ENCODE assay signal across 18 cellular contexts in the genomic region with DNA sequence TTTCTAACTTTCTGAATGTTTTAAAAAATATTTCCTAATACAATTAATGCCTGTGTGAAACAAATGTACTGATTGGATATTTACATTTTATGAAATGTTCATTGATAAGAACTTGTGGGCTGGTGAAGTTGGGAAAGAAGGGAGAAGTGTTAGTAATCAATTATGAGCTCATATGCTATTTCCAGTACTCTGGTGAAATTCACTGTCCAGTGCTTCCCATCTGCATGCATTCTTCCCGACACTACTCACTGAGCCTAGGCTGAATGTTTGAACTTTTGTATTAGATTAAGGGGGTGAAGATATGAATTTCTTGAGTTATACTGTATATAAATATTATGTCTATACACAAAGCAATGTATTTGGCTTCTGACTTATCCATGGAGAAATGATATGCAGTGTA. TPM values are rescaled to one million over a fixed set of nuclear protein-coding genes. Genes with fewer than 3 reads are reported as not detected.
DNase-seq lines count a peak whose midpoint lies in the region; ATAC-seq and TF ChIP-seq lines count a peak whose summit lies in the region.
"Had no signal": no experiment of that assay in that cellular context is flagged by ENCODE, and none has a peak within 500 bp of the region (broad histone marks: within the 10 kb centered on the region; RNA-seq: fewer than 3 reads in every experiment).

No MANE protein-coding gene starts in this region.

- no peak overlapping the region for H2BK15ac ChIP-seq in IMR-90 (ENCODE audit: low read depth, low read length)

- H3K27me3 ChIP-seq in IMR-90 (ENCODE audit: control insufficient read depth, insufficient read depth, low read length) = peaks cover 7% of the 10 kb centered on the region; the same call in 1 of the 2 replicates
- H3K27me3 ChIP-seq: BLaER1, MG63 had no signal

- no peak overlapping the region for H2AK5ac ChIP-seq in IMR-90 (ENCODE audit: low read depth, low read length)

- no peak for TF ChIP-seq POLR2A in IMR-90 (IDR thresholded peaks at IDR 0.05; ENCODE audit: low read depth, low read length)

- H2BK120ac ChIP-seq in IMR-90 (ENCODE audit: low read depth, low read length) = no peak overlapping the region

- H2BK5ac ChIP-seq in IMR-90 (ENCODE audit: low read depth, low read length, poor library complexity, severe bottlenecking) = no peak overlapping the region

- H4K20me1 ChIP-seq in IMR-90 (ENCODE audit: insufficient read depth, low read length) = no peaks in the 10 kb centered on the region
- H4K20me1 ChIP-seq: BLaER1 had no signal

- no peak overlapping the region for H4K5ac ChIP-seq in IMR-90 (ENCODE audit: low read depth, low read length)

- no CpG with 5 or more reads among the region's 1 CpG for WGBS in IMR-90 (ENCODE audit: extremely low coverage in 2 of 2, insufficient read length in 1 of 2), 2 experiments

- in situ Hi-C loops in IMR-90 (cut with MboI; ENCODE audit: low sequenced_read_pairs) = no loop called here

- no peaks in the 10 kb centered on the region for H3K9me1 ChIP-seq in IMR-90 (ENCODE audit: insufficient read depth, low read length)

- H2AFZ ChIP-seq in IMR-90 (replicated peaks; ENCODE audit: low read length, poor library complexity) = no peak overlapping the region

- no peak overlapping the region for H4K91ac ChIP-seq in IMR-90 (ENCODE audit: insufficient read depth, low read depth, low read length)

- POLR2A ChIA-PET in IMR-90 (lab: Charles Lee; ENCODE audit: unreplicated experiment) = no interaction called here

- dilution Hi-C loops in IMR-90 (cut with HindIII; ENCODE audit: low sequenced_read_pairs, unreplicated experiment) = no loop called here

- H3K27ac ChIP-seq in IMR-90 (ENCODE audit: insufficient read depth, low read length) = no peak overlapping the region
- H3K27ac ChIP-seq: BLaER1, Peyer's patch had no signal

- TF ChIP-seq RAD21 in IMR-90 (IDR thresholded peaks at IDR 0.05; ENCODE audit: low read length) = no peak

- H2AK9ac ChIP-seq in IMR-90 (replicated peaks; ENCODE audit: low read depth, low read length, poor library complexity) = no peak overlapping the region

- CTCF ChIA-PET in IMR-90 (lab: Yijun Ruan, JAX) = interaction anchor here (1.4 kb wide), 2 partner anchors 18 to 20 kb away, joined by 3 to 4 read pairs; no protein-coding TSS in a partner anchor

- H3K14ac ChIP-seq in IMR-90 (replicated peaks; ENCODE audit: low read depth, low read length) = no peak overlapping the region

- no peaks in the 10 kb centered on the region for H3K4me1 ChIP-seq in IMR-90 (ENCODE audit: control insufficient read depth, insufficient read depth, low read length)
- H3K4me1 ChIP-seq: BLaER1, Peyer's patch had no signal

- H3K79me1 ChIP-seq in IMR-90 (ENCODE audit: low read depth in 1 of 2, low read length in 2 of 2) = no peaks in the 10 kb centered on the region

- H2BK20ac ChIP-seq in IMR-90 (ENCODE audit: low read depth, low read length) = no peak overlapping the region

- H3K4ac ChIP-seq in IMR-90 (ENCODE audit: low read depth, low read length) = no peak overlapping the region

- H3K36me3 ChIP-seq in IMR-90 (ENCODE audit: control insufficient read depth, insufficient read depth, low read length) = no peaks in the 10 kb centered on the region
- H3K36me3 ChIP-seq: BLaER1, MG63, Peyer's patch had no signal

- TF ChIP-seq CTCF in IMR-90 (conservative IDR thresholded peaks at IDR 0.05; ENCODE audit: low read depth, low read length) (no peak), choroid plexus epithelial cell (conservative IDR thresholded peaks at IDR 0.05; ENCODE audit: low read depth, low read length) (no peak)

- H3K4me2 ChIP-seq in IMR-90 (ENCODE audit: low read depth, low read length) = no peak overlapping the region
- H3K4me2 ChIP-seq: BLaER1 had no signal

- no peak overlapping the region for H4K8ac ChIP-seq in IMR-90 (ENCODE audit: low read depth in 2 of 2, low read length in 2 of 2)

- no peaks in the 10 kb centered on the region for H3K9me3 ChIP-seq in IMR-90 (ENCODE audit: control insufficient read depth, insufficient read depth, low read length)
- H3K9me3 ChIP-seq: BLaER1, MG63, Peyer's patch had no signal

- DNase-seq in AG20443 (ENCODE audit: low spot score) = peak; percentile 68
- peak; percentile 50 for DNase-seq in IMR-90
- DNase-seq in choroid plexus epithelial cell (ENCODE audit: low read depth) = peak; percentile 79
- DNase-seq in iris pigment epithelial cell (ENCODE audit: low read depth) = peak; percentile 83
- DNase-seq in activated gamma-delta T cell treated with Interleukin-2 at 50 U/mL for 16 hours = no peak
- no peak for DNase-seq in NCI-H748 (lab: John Stamatoyannopoulos, UW; ENCODE audit: unreplicated experiment)
- DNase-seq in NCI-H187 treated with DMSO at 0.1 percent for 48 hours (lab: John Stamatoyannopoulos, UW) = no peak
- no peak for DNase-seq in RPMI8226
- DNase-seq: activated B cell treated with CpG ODN at 0.5 μM for 24 hours; amygdala; cortex of kidney; hypothalamus; MG63; NCI-H774; Peyer's patch; stimulated activated CD4-positive, alpha-beta T cell treated with anti-CD3 and anti-CD28 coated beads, Interleukin-4, amount 100 ng/mL, for 4 hours; T-cell had no signal

- ATAC-seq in IMR-90 (ENCODE audit: low read depth) = peak; percentile 42; the same call in 1 of the 2 replicates
- ATAC-seq: T-cell had no signal

- H3K9ac ChIP-seq in IMR-90 (ENCODE audit: low read depth, low read length) = no peak overlapping the region
- H3K9ac ChIP-seq: BLaER1 had no signal

- no peak overlapping the region for H3K18ac ChIP-seq in IMR-90 (ENCODE audit: low read depth, low read length)

- BruUV-seq in IMR-90 (replicated peaks; lab: Mats Ljungman, UMichigan) = no TSS peak

- no peak overlapping the region for H3K56ac ChIP-seq in IMR-90 (ENCODE audit: extremely low read depth, insufficient read depth, low read length)

- intact Hi-C loops in IMR-90 (cut with micrococcal nuclease) = no loop called here

- no peak overlapping the region for H3K4me3 ChIP-seq in IMR-90 (ENCODE audit: insufficient read depth, low read depth, low read length)
- H3K4me3 ChIP-seq in choroid plexus epithelial cell (ENCODE audit: low read depth, low read length) = no peak overlapping the region
- H3K4me3 ChIP-seq: BLaER1, MG63, Peyer's patch had no signal

- no peak overlapping the region for H3K23ac ChIP-seq in IMR-90 (ENCODE audit: low read depth, low read length)

TF ChIP-seq in IMR-90, 13 proteins besides CTCF, POLR2A, EP300 and RAD21:
- TF ChIP-seq BHLHE40 (IDR thresholded peaks at IDR 0.05; ENCODE audit: low read depth, low read length) (no peak), CEBPB (IDR thresholded peaks at IDR 0.05; ENCODE audit: low read depth, low read length) (0 out of 2 replicates have a peak, but pooled peaks have one; percentile 8)
TF ChIP-seq in IMR-90: peak in this region for 1.

RNA-seq across cellular contexts. Expression of a gene that starts 36.0 kb away (rescaled TPM):
- total RNA-seq in IMR-90 (2012; rRNA removed) = 5.9 and 13.9 TPM in 2 replicates
- 4.8 and 5.8 TPM in 2 replicates for polyA plus RNA-seq in IMR-90 (2012; rRNA removed)
- 1.1 and 1.7 TPM in 2 replicates for polyA plus RNA-seq in IMR-90 (2012; cell fraction: cytosol; rRNA removed)
- 0.79 and 1.3 TPM in 2 replicates for polyA plus RNA-seq in IMR-90 (2012; cell fraction: nucleus; rRNA removed; ENCODE audit: low replicate concordance)

Comparison
In these comparisons a context has a peak if more than half of its experiments do, and no peak if none do; other contexts are left out.
1. DNase-seq: peak in AG20443 (single experiment), IMR-90 (single experiment), choroid plexus epithelial cell (single experiment) and iris pigment epithelial cell (single experiment); none in activated gamma-delta T cell treated with Interleukin-2 at 50 U/mL for 16 hours (single experiment), NCI-H748 (single experiment), NCI-H187 treated with DMSO at 0.1 percent for 48 hours (single experiment) and RPMI8226 (single experiment).